In genomic region chr7:102318482-102318971, GRCh38 we compare ENCODE assay signal across 10 cellular contexts. TPM values are rescaled to one million over a fixed set of nuclear protein-coding genes. Genes with fewer than 3 reads are reported as not detected.
DNase-seq lines count a peak whose midpoint lies in the region; ATAC-seq, FAIRE-seq and TF ChIP-seq lines count a peak whose summit lies in the region.
"Had no signal": no experiment of that assay in that cellular context is flagged by ENCODE, and none has a peak within 500 bp of the region (broad histone marks: within the 10 kb centered on the region; RNA-seq: fewer than 3 reads in every experiment).

No MANE protein-coding gene starts in this region.

- H3K79me1 ChIP-seq in mesendoderm (ENCODE audit: low read length) = no peaks in the 10 kb centered on the region

- intact Hi-C loops in K562 (cut with micrococcal nuclease) = no loop called here

- no peak for TF ChIP-seq RAD21 in K562 (CRISPR knock-in tag; conservative IDR thresholded peaks at IDR 0.05 in 1 of 2, IDR thresholded peaks at IDR 0.05 in 1 of 2)

- no peaks in the 10 kb centered on the region for H3K9me1 ChIP-seq in K562 (ENCODE audit: control insufficient read depth, insufficient read depth, low read length)

- WGBS in K562 (ENCODE audit: insufficient coverage, low coverage, missing lambda C conversion rate) = 6% methylated on average over 7 of the region's 7 CpGs
- no CpG with 5 or more reads among the region's 7 CpGs for WGBS in mesendoderm (ENCODE audit: extremely low coverage, insufficient coverage, low lambda C conversion rate)

- BruUV-seq in K562 (replicated peaks; lab: Mats Ljungman, UMichigan) = no TSS peak

- no peak overlapping the region for H3K18ac ChIP-seq in mesendoderm (ENCODE audit: low read length)

- no peak overlapping the region for H2BK5ac ChIP-seq in mesendoderm (ENCODE audit: low read length)

- H3K27ac ChIP-seq in K562 (ENCODE audit: extremely low read depth, low read depth, low read length) (no peak overlapping the region), mesendoderm (ENCODE audit: low read depth, low read length) (no peak overlapping the region)
- H3K27ac ChIP-seq: tibial artery had no signal

- no peak overlapping the region for H2BK15ac ChIP-seq in mesendoderm (replicated peaks; ENCODE audit: low read depth)

- no peak overlapping the region for H3K9ac ChIP-seq in K562 (ENCODE audit: insufficient read depth in 1 of 2, low read depth in 2 of 2, low read length in 2 of 2)
- H3K9ac ChIP-seq in mesendoderm (ENCODE audit: low read length) = no peak overlapping the region

- H3K79me2 ChIP-seq in K562 (ENCODE audit: control insufficient read depth, insufficient read depth, low read length) (no peaks in the 10 kb centered on the region), mesendoderm (ENCODE audit: control insufficient read depth, insufficient read depth, low read length) (no peaks in the 10 kb centered on the region)

- ATAC-seq in K562 = peak; percentile 52

- H2AK5ac ChIP-seq in mesendoderm (ENCODE audit: low read length) = no peak overlapping the region

- CTCF ChIA-PET in K562 (lab: Yijun Ruan, JAX; ENCODE audit: low intra/inter-chr PET ratio) = no interaction called here

- in situ Hi-C loops in K562 (cut with MboI) = loop anchor here (25.0 kb wide), 1 partner anchor 344 kb away; the partner anchor contains the start of genes POLR2J2 and SPDYE2B
- in situ Hi-C loops in ACHN (cut with HindIII; ENCODE audit: low pct_ligation_motif_present, low pct_unique_long_range_greater_than_20kb, low sequenced_read_pairs) = no loop called here

- peaks cover 0 to 35% of the 10 kb centered on the region in 2 experiments; a peak in 3 of 5 replicates for H3K4me1 ChIP-seq in K562 (replicated peaks in 1 of 2; ENCODE audit: control insufficient read depth in 2 of 2, insufficient read depth in 2 of 2, low read length in 2 of 2)
- no peaks in the 10 kb centered on the region for H3K4me1 ChIP-seq in mesendoderm (ENCODE audit: control insufficient read depth, low read depth, low read length)
- H3K4me1 ChIP-seq: tibial artery had no signal

- peak in 1 of 3 experiments; percentile 43; a peak in 2 of 6 replicates for TF ChIP-seq CTCF in K562 (IDR thresholded peaks at IDR 0.05 in 2 of 3, conservative IDR thresholded peaks at IDR 0.05 in 1 of 3; ENCODE audit: insufficient read depth in 2 of 3, low read depth in 1 of 3, low read length in 3 of 3)

- H3K23ac ChIP-seq in mesendoderm (ENCODE audit: low read length) = no peak overlapping the region

- H3K36me3 ChIP-seq in K562 (ENCODE audit: control insufficient read depth, insufficient read depth, low read length) = no peaks in the 10 kb centered on the region
- H3K36me3 ChIP-seq in mesendoderm (ENCODE audit: control insufficient read depth, insufficient read depth, low read length) = no peaks in the 10 kb centered on the region

- no peak for TF ChIP-seq EP300 in K562 (IDR thresholded peaks at IDR 0.05; ENCODE audit: low read length)

- no peak for FAIRE-seq in K562 (lab: Jason Lieb, UNC)

- no peak overlapping the region for H4K8ac ChIP-seq in mesendoderm (ENCODE audit: low read depth, low read length)

- H3K9me3 ChIP-seq in K562 (replicated peaks; ENCODE audit: control insufficient read depth, insufficient read depth, low read depth, low read length) = no peaks in the 10 kb centered on the region
- H3K9me3 ChIP-seq: tibial artery had no signal

- no peak overlapping the region for H3K56ac ChIP-seq in mesendoderm (ENCODE audit: low read length)

- TF ChIP-seq POLR2A in K562 (conservative IDR thresholded peaks at IDR 0.05) = no peak

- POLR2A ChIA-PET in K562 (lab: Yijun Ruan, JAX) = interaction anchor here (0.9 to 1.5 kb wide), 2 partner anchors 8 to 9 kb away, joined by 3 to 7 read pairs; no protein-coding TSS in a partner anchor

- H3K4me3 ChIP-seq in K562 (no peak overlapping the region), mesendoderm (ENCODE audit: low read length) (no peak overlapping the region)
- H3K4me3 ChIP-seq: tibial artery had no signal

- no peak overlapping the region for H2BK120ac ChIP-seq in mesendoderm (ENCODE audit: low read depth, low read length)

- no peak overlapping the region for H2AFZ ChIP-seq in K562 (ENCODE audit: low read depth, low read length)

- H3K4me2 ChIP-seq in K562 (ENCODE audit: insufficient read depth, low read length) = no peak overlapping the region
- no peak overlapping the region for H3K4me2 ChIP-seq in mesendoderm (ENCODE audit: low read length)

- no peak overlapping the region for H4K5ac ChIP-seq in mesendoderm (ENCODE audit: low read length)

- no peak overlapping the region for H3K4ac ChIP-seq in mesendoderm (ENCODE audit: low read depth, low read length)

- peaks cover 53 to 84% of the 10 kb centered on the region in 2 experiments for H3K27me3 ChIP-seq in K562 (ENCODE audit: control insufficient read depth in 2 of 2, insufficient read depth in 2 of 2, low read length in 2 of 2)
- H3K27me3 ChIP-seq in mesendoderm (ENCODE audit: insufficient read depth, low read length, poor library complexity) = no peaks in the 10 kb centered on the region

- H4K20me1 ChIP-seq in K562 (replicated peaks; ENCODE audit: control insufficient read depth, insufficient read depth, low read length) = 0 out of 2 replicates have a peak, but pooled peaks cover 10% of the 10 kb centered on the region

- DNase-seq in DMS53 treated with DMSO at 0.1 percent for 48 hours (lab: John Stamatoyannopoulos, UW; ENCODE audit: unreplicated experiment) = peak; percentile 21
- DNase-seq in NAMALWA (ENCODE audit: low spot score) = peak; percentile 59
- peak; percentile 23 to 46 (median 38) for DNase-seq in K562 (ENCODE audit: extremely low read depth in 1 of 4, low spot score in 3 of 4)
- peak; percentile 43 for DNase-seq in mesendoderm
- no peak for DNase-seq in ACHN
- no peak for DNase-seq in NCI-H526 treated with DMSO at 0.1 percent for 48 hours (lab: John Stamatoyannopoulos, UW)
- no peak for DNase-seq in AG08395 (ENCODE audit: low spot score)
- no peak for DNase-seq in activated CD4-positive, CD25-positive, alpha-beta regulatory T cell treated with anti-CD3 and anti-CD28 coated beads, Interleukin-2, amount 50 U/mL, for 72 hours
- DNase-seq: activated CD4-positive, alpha-beta T cell treated with anti-CD3 and anti-CD28 coated beads, Interleukin-2, amount 50 U/mL, for 1 hour; tibial artery had no signal

TF ChIP-seq in K562, 482 proteins besides CTCF, POLR2A, EP300 and RAD21 (continues in another document):
- TF ChIP-seq, protein P1, sequence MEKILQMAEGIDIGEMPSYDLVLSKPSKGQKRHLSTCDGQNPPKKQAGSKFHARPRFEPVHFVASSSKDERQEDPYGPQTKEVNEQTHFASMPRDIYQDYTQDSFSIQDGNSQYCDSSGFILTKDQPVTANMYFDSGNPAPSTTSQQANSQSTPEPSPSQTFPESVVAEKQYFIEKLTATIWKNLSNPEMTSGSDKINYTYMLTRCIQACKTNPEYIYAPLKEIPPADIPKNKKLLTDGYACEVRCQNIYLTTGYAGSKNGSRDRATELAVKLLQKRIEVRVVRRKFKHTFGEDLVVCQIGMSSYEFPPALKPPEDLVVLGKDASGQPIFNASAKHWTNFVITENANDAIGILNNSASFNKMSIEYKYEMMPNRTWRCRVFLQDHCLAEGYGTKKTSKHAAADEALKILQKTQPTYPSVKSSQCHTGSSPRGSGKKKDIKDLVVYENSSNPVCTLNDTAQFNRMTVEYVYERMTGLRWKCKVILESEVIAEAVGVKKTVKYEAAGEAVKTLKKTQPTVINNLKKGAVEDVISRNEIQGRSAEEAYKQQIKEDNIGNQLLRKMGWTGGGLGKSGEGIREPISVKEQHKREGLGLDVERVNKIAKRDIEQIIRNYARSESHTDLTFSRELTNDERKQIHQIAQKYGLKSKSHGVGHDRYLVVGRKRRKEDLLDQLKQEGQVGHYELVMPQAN (IDR thresholded peaks at IDR 0.05; ENCODE audit: borderline replicate concordance) = no peak

RNA-seq across cellular contexts. Expression of gene SH2B2, which starts 31.9 kb away (rescaled TPM):
- 0.72 TPM in 1 of 2 replicates, not detected in the other for total RNA-seq in K562 (2011; cell fraction: chromatin; rRNA removed; ENCODE audit: low replicate concordance)
- total RNA-seq in K562 (2011; cell fraction: nucleolus; rRNA removed) = 0.66 and 1.0 TPM in 2 replicates
- total RNA-seq in K562 (2011; cell fraction: nucleoplasm; rRNA removed) = 0.22 and 0.31 TPM in 2 replicates
- 0.68 TPM in 1 of 2 replicates, not detected in the other for total RNA-seq in K562 (2014; rRNA removed)
- not detected in 2 replicates for total RNA-seq in K562 (2014; rRNA removed; fragmentation: Illumina TruSeq; extraction: Trizol)
- 0.08 TPM in 1 of 2 replicates, not detected in the other for total RNA-seq in K562 (2015; rRNA removed; fragmentation: Illumina TruSeq; extraction: Trizol)
- 0.34 and 0.89 TPM in 2 replicates for total RNA-seq in K562 (2021)
- 0.03 and 0.07 TPM in 2 replicates for polyA plus RNA-seq in K562 (2011; rRNA removed)
- 0.13 and 0.64 TPM in 2 replicates for polyA plus RNA-seq in K562 (2011; cell fraction: cytosol; rRNA removed)
- polyA plus RNA-seq in K562 (2011; cell fraction: nucleus; rRNA removed) = 0.14 and 0.36 TPM in 2 replicates
- polyA plus RNA-seq in K562 (2012) = 0.14 and 0.46 TPM in 2 replicates
- polyA plus RNA-seq in K562 (2014; fragmentation: Illumina TruSeq; extraction: Trizol) = 0.07 and 0.08 TPM in 2 replicates
- not detected for polyA plus RNA-seq in K562 (2014; fragmentation: Nextera tagmentation; extraction: Ambion mirVana)
- polyA plus RNA-seq in K562 (2014; rRNA removed) = 0.07 and 0.12 TPM in 2 replicates
- 0.18 TPM in 1 of 2 replicates, not detected in the other for polyA minus RNA-seq in K562 (2011; rRNA and poly(A)+ RNA removed)
- 0.38 TPM in 1 of 2 replicates, not detected in the other for polyA minus RNA-seq in K562 (2011; cell fraction: cytosol; rRNA and poly(A)+ RNA removed)
- polyA minus RNA-seq in K562 (2011; cell fraction: nucleus; rRNA and poly(A)+ RNA removed) = 0.22 and 0.40 TPM in 2 replicates
- 3.1 TPM for polyA plus RNA-seq in mesendoderm (2013, experiment 1 of 2)
- 3.2 TPM for polyA plus RNA-seq in mesendoderm (2013, experiment 2 of 2)

RNA-seq across cellular contexts. Expression of gene SPDYE6, which starts 37.7 kb away (rescaled TPM):
- total RNA-seq in K562 (2011; cell fraction: chromatin; rRNA removed; ENCODE audit: low replicate concordance) = 0.23 and 0.65 TPM in 2 replicates
- not detected in 2 replicates for total RNA-seq in K562 (2011; cell fraction: nucleolus; rRNA removed)
- 0.38 TPM in 1 of 2 replicates, not detected in the other for total RNA-seq in K562 (2011; cell fraction: nucleoplasm; rRNA removed)
- total RNA-seq in K562 (2014; rRNA removed) (not detected in 2 replicates), K562 (2014; rRNA removed; fragmentation: Illumina TruSeq; extraction: Trizol) (not detected in 2 replicates), K562 (2015; rRNA removed; fragmentation: Illumina TruSeq; extraction: Trizol) (not detected in 2 replicates), K562 (2021) (not detected in 2 replicates)
- polyA plus RNA-seq in K562 (2011; rRNA removed) (not detected in 2 replicates), K562 (2014; fragmentation: Illumina TruSeq; extraction: Trizol) (not detected in 2 replicates), K562 (2014; fragmentation: Nextera tagmentation; extraction: Ambion mirVana) (under 1 TPM; 0.24 to 0.35 TPM), K562 (2014; rRNA removed) (not detected in 2 replicates)
- polyA plus RNA-seq in K562 (2011; cell fraction: cytosol; rRNA removed) = not detected in 2 replicates
- not detected in 2 replicates for polyA plus RNA-seq in K562 (2011; cell fraction: nucleus; rRNA removed)
- polyA plus RNA-seq in K562 (2012) = 2.1 and 2.9 TPM in 2 replicates
- polyA minus RNA-seq in K562 (2011; rRNA and poly(A)+ RNA removed) = not detected in 2 replicates
- not detected in 2 replicates for polyA minus RNA-seq in K562 (2011; cell fraction: cytosol; rRNA and poly(A)+ RNA removed)
- not detected in 2 replicates for polyA minus RNA-seq in K562 (2011; cell fraction: nucleus; rRNA and poly(A)+ RNA removed)
- polyA plus RNA-seq in mesendoderm (2013, experiment 1 of 2) = not detected
- polyA plus RNA-seq in mesendoderm (2013, experiment 2 of 2) = not detected

Comparison
In these comparisons a context has a peak if more than half of its experiments do, and no peak if none do; other contexts are left out.
1. DNase-seq: peak in DMS53 treated with DMSO at 0.1 percent for 48 hours (single experiment), NAMALWA (single experiment), K562 (4 of 4) and mesendoderm (single experiment); none in ACHN (single experiment), NCI-H526 treated with DMSO at 0.1 percent for 48 hours (single experiment), AG08395 (single experiment) and activated CD4-positive, CD25-positive, alpha-beta regulatory T cell treated with anti-CD3 and anti-CD28 coated beads, Interleukin-2, amount 50 U/mL, for 72 hours (single experiment).